1 cellular context compared by ENCODE assay signal in the genomic region with DNA sequence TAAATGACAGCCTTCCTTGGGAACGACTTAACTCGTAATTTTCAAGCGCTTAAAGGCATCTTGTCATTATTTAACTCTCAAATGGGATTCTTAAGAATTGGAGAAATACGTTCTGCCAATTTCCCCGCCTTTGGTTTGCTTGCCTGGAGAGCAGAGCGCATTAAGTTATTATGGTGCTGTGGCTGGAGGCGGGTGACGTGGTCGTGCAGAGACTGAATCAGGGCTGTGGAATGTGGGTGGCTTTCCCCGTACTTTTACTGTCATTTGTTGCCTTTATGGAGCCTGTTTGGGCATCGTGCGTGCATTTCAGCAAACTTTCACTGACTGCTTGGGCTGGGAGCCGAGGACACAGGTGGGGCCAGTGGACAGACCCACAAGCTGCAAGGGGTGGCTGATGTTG.
TF ChIP-seq lines count a peak whose summit lies in the region.

No MANE protein-coding gene starts in this region.

TF ChIP-seq in neural cell, 6 proteins besides CTCF, POLR2A, EP300 and RAD21 (continued from another document):
- TF ChIP-seq, protein P1, sequence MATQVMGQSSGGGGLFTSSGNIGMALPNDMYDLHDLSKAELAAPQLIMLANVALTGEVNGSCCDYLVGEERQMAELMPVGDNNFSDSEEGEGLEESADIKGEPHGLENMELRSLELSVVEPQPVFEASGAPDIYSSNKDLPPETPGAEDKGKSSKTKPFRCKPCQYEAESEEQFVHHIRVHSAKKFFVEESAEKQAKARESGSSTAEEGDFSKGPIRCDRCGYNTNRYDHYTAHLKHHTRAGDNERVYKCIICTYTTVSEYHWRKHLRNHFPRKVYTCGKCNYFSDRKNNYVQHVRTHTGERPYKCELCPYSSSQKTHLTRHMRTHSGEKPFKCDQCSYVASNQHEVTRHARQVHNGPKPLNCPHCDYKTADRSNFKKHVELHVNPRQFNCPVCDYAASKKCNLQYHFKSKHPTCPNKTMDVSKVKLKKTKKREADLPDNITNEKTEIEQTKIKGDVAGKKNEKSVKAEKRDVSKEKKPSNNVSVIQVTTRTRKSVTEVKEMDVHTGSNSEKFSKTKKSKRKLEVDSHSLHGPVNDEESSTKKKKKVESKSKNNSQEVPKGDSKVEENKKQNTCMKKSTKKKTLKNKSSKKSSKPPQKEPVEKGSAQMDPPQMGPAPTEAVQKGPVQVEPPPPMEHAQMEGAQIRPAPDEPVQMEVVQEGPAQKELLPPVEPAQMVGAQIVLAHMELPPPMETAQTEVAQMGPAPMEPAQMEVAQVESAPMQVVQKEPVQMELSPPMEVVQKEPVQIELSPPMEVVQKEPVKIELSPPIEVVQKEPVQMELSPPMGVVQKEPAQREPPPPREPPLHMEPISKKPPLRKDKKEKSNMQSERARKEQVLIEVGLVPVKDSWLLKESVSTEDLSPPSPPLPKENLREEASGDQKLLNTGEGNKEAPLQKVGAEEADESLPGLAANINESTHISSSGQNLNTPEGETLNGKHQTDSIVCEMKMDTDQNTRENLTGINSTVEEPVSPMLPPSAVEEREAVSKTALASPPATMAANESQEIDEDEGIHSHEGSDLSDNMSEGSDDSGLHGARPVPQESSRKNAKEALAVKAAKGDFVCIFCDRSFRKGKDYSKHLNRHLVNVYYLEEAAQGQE (IDR thresholded peaks at IDR 0.05; ENCODE audit: borderline replicate concordance), result no peak
- TF ChIP-seq TAF1 (IDR thresholded peaks at IDR 0.05; ENCODE audit: low read depth), result no peak
- peak; percentile 62 for TF ChIP-seq POLR2AphosphoS5 (IDR thresholded peaks at IDR 0.05)
- TF ChIP-seq SMC3 (conservative IDR thresholded peaks at IDR 0.05; ENCODE audit: poor library complexity), result no peak
